ENCODE assay signal across 8 cellular contexts in genomic region chr16:1871974-1872635, GRCh38. TPM values are rescaled to one million over a fixed set of nuclear protein-coding genes. Genes with fewer than 3 reads are reported as not detected.
DNase-seq lines count a peak whose midpoint lies in the region; ATAC-seq and TF ChIP-seq lines count a peak whose summit lies in the region.

Gene MEIOB (minus strand): TSS chr16:1872164. CDS start chr16:1868175, 3,989 bp downstream.

- H3K9me3 ChIP-seq in mammary epithelial cell (replicated peaks; ENCODE audit: insufficient read depth, low read length) (no peaks in the 10 kb centered on the region), mucosa of descending colon (no peaks in the 10 kb centered on the region), upper lobe of right lung (no peaks in the 10 kb centered on the region)

- no peak within 1 kb of the TSS for H3K9ac ChIP-seq in mammary epithelial cell (ENCODE audit: insufficient read depth, low read length)

- intact Hi-C loops in mammary epithelial cell (cut with micrococcal nuclease) (loop anchor here (2.0 kb wide), 1 partner anchor 57 kb away; no protein-coding TSS in a partner anchor), mucosa of descending colon (cut with DNase I, micrococcal nuclease) (no loop called here), upper lobe of right lung (cut with DNase I) (no loop called here)

- DNase-seq in ELF-1 (ENCODE audit: low read depth, low spot score) (peak; percentile 79), SKM-1 (lab: John Stamatoyannopoulos, UW; ENCODE audit: unreplicated experiment) (peak; percentile 51), mammary epithelial cell (no peak), mucosa of descending colon (peak in 2 of 3 donors; percentile 54 to 61), upper lobe of right lung (peak; percentile 70), NCI-H2107 treated with DMSO at 0.1 percent for 48 hours (lab: John Stamatoyannopoulos, UW; ENCODE audit: unreplicated experiment) (no peak), NCI-H2107 (lab: John Stamatoyannopoulos, UW) (no peak), SW 1271 (lab: John Stamatoyannopoulos, UW) (no peak)

- peak within 1 kb of the TSS; percentile 59 for H3K4me2 ChIP-seq in mammary epithelial cell (ENCODE audit: insufficient read depth, low read depth, low read length)

- H3K36me3 ChIP-seq in mammary epithelial cell (ENCODE audit: insufficient read depth, low read length) = no peaks in the 10 kb centered on the region
- H3K36me3 ChIP-seq in mucosa of descending colon (ENCODE audit: low read depth) = no peaks in the 10 kb centered on the region
- H3K36me3 ChIP-seq in upper lobe of right lung = no peaks in the 10 kb centered on the region

- in situ Hi-C loops in mammary epithelial cell (cut with MboI; ENCODE audit: low sequenced_read_pairs in 2 of 2) = no loop called here

- H3K27ac ChIP-seq in mammary epithelial cell (ENCODE audit: insufficient read depth, low read depth, low read length) = no peak within 1 kb of the TSS
- H3K27ac ChIP-seq in upper lobe of right lung = no peak within 1 kb of the TSS

- WGBS in mammary epithelial cell (ENCODE audit: low coverage, missing lambda C conversion rate) = 8% methylated on average over 28 of the region's 68 CpGs

- no peaks in the 10 kb centered on the region for H3K79me2 ChIP-seq in mammary epithelial cell (ENCODE audit: insufficient read depth, low read length)

- peak within 1 kb of the TSS; percentile 67 for H2AFZ ChIP-seq in mammary epithelial cell (ENCODE audit: low read depth, low read length)

- ATAC-seq in mucosa of descending colon (peak; percentile 90), upper lobe of right lung (peak; percentile 93)

- H4K20me1 ChIP-seq in mammary epithelial cell (ENCODE audit: insufficient read depth, low read length) = no peaks in the 10 kb centered on the region

- H3K27me3 ChIP-seq in mammary epithelial cell (ENCODE audit: insufficient read depth, low read length) = peaks cover 3% of the 10 kb centered on the region
- peaks cover 25% of the 10 kb centered on the region for H3K27me3 ChIP-seq in upper lobe of right lung

- CTCF ChIA-PET in mammary epithelial cell (lab: Charles Lee; ENCODE audit: low non-redundant PET) = no interaction called here

- H3K4me1 ChIP-seq in mammary epithelial cell (ENCODE audit: insufficient read depth, low read length) = peaks cover 8% of the 10 kb centered on the region
- peaks cover 6% of the 10 kb centered on the region for H3K4me1 ChIP-seq in mucosa of descending colon (ENCODE audit: low read depth)
- H3K4me1 ChIP-seq in upper lobe of right lung = no peaks in the 10 kb centered on the region

- dilution Hi-C loops in mammary epithelial cell (cut with HindIII; ENCODE audit: low sequenced_read_pairs) = no loop called here

- H3K4me3 ChIP-seq in mammary epithelial cell (replicated peaks in 1 of 3; ENCODE audit: insufficient read depth in 1 of 3, low read depth in 2 of 3, low read length in 3 of 3) (peak within 1 kb of the TSS in 1 of 3 experiments; percentile 16), mucosa of descending colon (no peak within 1 kb of the TSS), upper lobe of right lung (peak within 1 kb of the TSS; percentile 21)

- TF ChIP-seq CTCF in mammary epithelial cell (conservative IDR thresholded peaks at IDR 0.05 in 1 of 2, IDR thresholded peaks at IDR 0.05 in 1 of 2; ENCODE audit: extremely low read depth in 1 of 2, insufficient read depth in 1 of 2, low read depth in 1 of 2, low read length in 2 of 2) (no peak), mucosa of descending colon (IDR thresholded peaks at IDR 0.05) (no peak), upper lobe of right lung (IDR thresholded peaks at IDR 0.05) (no peak)

- BruUV-seq in mammary epithelial cell (replicated peaks; lab: Mats Ljungman, UMichigan) = no TSS peak

RNA-seq across cellular contexts. Expression of gene MEIOB, which starts in this region (rescaled TPM):
- total RNA-seq in mammary epithelial cell (under 1 TPM in 1 of 2 donors, not detected in 1; 0.17 TPM), mucosa of descending colon (not detected), upper lobe of right lung (not detected)
- not detected for polyA plus RNA-seq in mammary epithelial cell
- not detected for polyA minus RNA-seq in mammary epithelial cell

Comparison
In these comparisons a context has a peak if more than half of its experiments do, and no peak if none do; other contexts are left out.
1. Peak in DNase-seq and ATAC-seq in mucosa of descending colon; RNA of the gene not detected or under 1 TPM.
2. Peak in DNase-seq, ATAC-seq and H3K4me3 ChIP-seq in upper lobe of right lung; RNA of the gene not detected or under 1 TPM.
3. DNase-seq: peak in ELF-1 (single experiment) and SKM-1 (single experiment); none in mammary epithelial cell (single experiment), NCI-H2107 treated with DMSO at 0.1 percent for 48 hours (single experiment), NCI-H2107 (single experiment) and SW 1271 (0 of 2).